14 cellular contexts compared by ENCODE assay signal in genomic region chr21:46424621-46425020, GRCh38. TPM values are rescaled to one million over a fixed set of nuclear protein-coding genes. Genes with fewer than 3 reads are reported as not detected.
DNase-seq lines count a peak whose midpoint lies in the region; ATAC-seq and TF ChIP-seq lines count a peak whose summit lies in the region.
"Had no signal": no experiment of that assay in that cellular context is flagged by ENCODE, and none has a peak within 500 bp of the region (broad histone marks: within the 10 kb centered on the region; RNA-seq: fewer than 3 reads in every experiment).

No MANE protein-coding gene starts in this region.

- H3K36me3 ChIP-seq in CD8-positive, alpha-beta memory T cell (ENCODE audit: insufficient read depth, low read length) = peaks cover 4% of the 10 kb centered on the region
- H3K36me3 ChIP-seq in adrenal gland (replicated peaks in 1 of 2) = peaks cover 0 to 25% of the 10 kb centered on the region in 2 donors

- POLR2A ChIA-PET in CD8-positive, alpha-beta memory T cell (lab: Charles Lee) = interaction anchor here (1.0 to 2.7 kb wide), 4 partner anchors 32 to 139 kb away, joined by 3 to 12 read pairs (median 6); partner anchors contain the start of genes DIP2A and YBEY
- POLR2A ChIA-PET in activated naive CD8-positive, alpha-beta T cell treated with anti-CD3 and anti-CD28 coated beads, Interleukin-2, amount 10 ng/mL, durations not matched to agents 7 days and 5 days (lab: Charles Lee) = interaction anchor here (0.8 to 4.2 kb wide), 14 partner anchors 8 to 282 kb away, joined by 3 to 32 read pairs (median 8); partner anchors contain the start of genes C21orf58, DIP2A, PCNT and PRMT2

- H3K4me3 Mint-ChIP-seq in CD8-positive, alpha-beta memory T cell = peak overlapping the region; percentile 51 to 91 (median 86)
- H3K4me3 Mint-ChIP-seq in activated naive CD8-positive, alpha-beta T cell treated with anti-CD3 and anti-CD28 coated beads, Interleukin-2, amount 10 ng/mL, durations not matched to agents 7 days and 5 days = peak overlapping the region; percentile 83
- H3K4me3 Mint-ChIP-seq in natural killer cell = peak overlapping the region; percentile 83

- no peak for TF ChIP-seq POLR2A in adrenal gland (IDR thresholded peaks at IDR 0.05)

- H3K27me3 ChIP-seq in CD8-positive, alpha-beta memory T cell (ENCODE audit: insufficient read depth, low read length, poor library complexity, severe bottlenecking) = no peaks in the 10 kb centered on the region
- no peaks in the 10 kb centered on the region for H3K27me3 ChIP-seq in adrenal gland
- H3K27me3 ChIP-seq: esophagus squamous epithelium, heart right ventricle had no signal

- peak; percentile 37 for ATAC-seq in activated naive CD8-positive, alpha-beta T cell treated with anti-CD3 and anti-CD28 coated beads, Interleukin-2, amount 10 ng/mL, durations not matched to agents 7 days and 5 days (ENCODE audit: low read depth)
- ATAC-seq in natural killer cell = peak; percentile 46 to 76 (median 62)
- ATAC-seq: heart right ventricle had no signal

- no peak for TF ChIP-seq CTCF in natural killer cell (IDR thresholded peaks at IDR 0.05)
- no peak for TF ChIP-seq CTCF in adrenal gland (IDR thresholded peaks at IDR 0.05)

- H3K36me3 Mint-ChIP-seq in CD8-positive, alpha-beta memory T cell = peaks cover 3 to 45% (median 4%) of the 10 kb centered on the region in 3 donors
- peaks cover 12% of the 10 kb centered on the region for H3K36me3 Mint-ChIP-seq in activated naive CD8-positive, alpha-beta T cell treated with anti-CD3 and anti-CD28 coated beads, Interleukin-2, amount 10 ng/mL, durations not matched to agents 7 days and 5 days
- peaks cover 8% of the 10 kb centered on the region for H3K36me3 Mint-ChIP-seq in natural killer cell

- peak overlapping the region; percentile 95 for H3K27ac ChIP-seq in CD8-positive, alpha-beta memory T cell (ENCODE audit: low read depth, low read length)
- H3K27ac ChIP-seq in adrenal gland = no peak overlapping the region
- H3K27ac ChIP-seq: coronary artery had no signal

- H3K27ac Mint-ChIP-seq in CD8-positive, alpha-beta memory T cell = peak overlapping the region; percentile 93 to 100 (median 99)
- H3K27ac Mint-ChIP-seq in activated naive CD8-positive, alpha-beta T cell treated with anti-CD3 and anti-CD28 coated beads, Interleukin-2, amount 10 ng/mL, durations not matched to agents 7 days and 5 days = peak overlapping the region; percentile 97
- peak overlapping the region; percentile 95 to 98 for H3K27ac Mint-ChIP-seq in natural killer cell

- peaks cover 22 to 49% (median 30%) of the 10 kb centered on the region in 3 donors for H3K4me1 Mint-ChIP-seq in CD8-positive, alpha-beta memory T cell
- H3K4me1 Mint-ChIP-seq in activated naive CD8-positive, alpha-beta T cell treated with anti-CD3 and anti-CD28 coated beads, Interleukin-2, amount 10 ng/mL, durations not matched to agents 7 days and 5 days = peaks cover 21% of the 10 kb centered on the region
- H3K4me1 Mint-ChIP-seq in natural killer cell = peaks cover 20 to 32% of the 10 kb centered on the region in 2 donors

- H3K27me3 Mint-ChIP-seq in CD8-positive, alpha-beta memory T cell = peaks cover 0 to 1% of the 10 kb centered on the region in 2 donors
- H3K27me3 Mint-ChIP-seq in activated naive CD8-positive, alpha-beta T cell treated with anti-CD3 and anti-CD28 coated beads, Interleukin-2, amount 10 ng/mL, durations not matched to agents 7 days and 5 days = no peaks in the 10 kb centered on the region
- no peaks in the 10 kb centered on the region for H3K27me3 Mint-ChIP-seq in natural killer cell (ENCODE audit: low read depth in 2 of 2)

- peaks cover 37% of the 10 kb centered on the region for H3K4me1 ChIP-seq in CD8-positive, alpha-beta memory T cell (ENCODE audit: insufficient read depth, low read length)
- no peaks in the 10 kb centered on the region for H3K4me1 ChIP-seq in adrenal gland (replicated peaks in 1 of 2)
- H3K4me1 ChIP-seq: esophagus squamous epithelium, heart right ventricle had no signal

- DNase-seq in CD8-positive, alpha-beta memory T cell = peak; percentile 50 to 81 (median 77)
- DNase-seq in Jurkat, Clone E6-1 (ENCODE audit: low read depth, low spot score) = peak; percentile 65
- DNase-seq in activated naive CD8-positive, alpha-beta T cell treated with anti-CD3 and anti-CD28 coated beads, Interleukin-2, amount 10 ng/mL, durations not matched to agents 7 days and 5 days = peak; percentile 67
- DNase-seq in natural killer cell (peak; percentile 58), adrenal gland (no peak), NCI-H69 (lab: John Stamatoyannopoulos, UW) (no peak), Kasumi-1 (lab: John Stamatoyannopoulos, UW) (no peak)
- DNase-seq: activated CD4-positive, alpha-beta T cell treated with anti-CD3 and anti-CD28 coated beads, Interleukin-2, amount 50 U/mL, for 1 hour; C1 segment of cervical spinal cord; esophagus squamous epithelium; heart right ventricle; NCI-H1048; T1000 had no signal

- CTCF ChIA-PET in CD8-positive, alpha-beta memory T cell (lab: Charles Lee) = interaction anchor here (0.7 to 2.9 kb wide), 5 partner anchors 10 to 198 kb away, joined by 3 to 10 read pairs (median 5); a partner anchor contains a TSS

- intact Hi-C loops in natural killer cell (cut with micrococcal nuclease) (loop anchor here (1.0 to 5.0 kb wide), 4 partner anchors 14 to 102 kb away; partner anchors contain the start of genes C21orf58, DIP2A and PCNT), adrenal gland (cut with DNase I) (no loop called here)

- WGBS in adrenal gland, 4 donors = 90 to 94% (median 91%) methylated on average over 13 to 14 of the region's 14 CpGs

- peak overlapping the region; percentile 64 for H3K4me3 ChIP-seq in CD8-positive, alpha-beta memory T cell (ENCODE audit: low read length)
- H3K4me3 ChIP-seq in Jurkat, Clone E6-1 (ENCODE audit: low read length) = peak overlapping the region; percentile 36
- no peak overlapping the region for H3K4me3 ChIP-seq in adrenal gland
- H3K4me3 ChIP-seq: coronary artery, esophagus squamous epithelium, heart right ventricle had no signal

- H3K9me3 ChIP-seq in CD8-positive, alpha-beta memory T cell (ENCODE audit: low read length) = no peaks in the 10 kb centered on the region
- no peaks in the 10 kb centered on the region for H3K9me3 ChIP-seq in adrenal gland (replicated peaks in 1 of 3)
- H3K9me3 ChIP-seq: esophagus squamous epithelium, heart right ventricle had no signal

- H3K9me3 Mint-ChIP-seq in CD8-positive, alpha-beta memory T cell = peaks cover 0 to 2% (median 0%) of the 10 kb centered on the region in 5 donors
- H3K9me3 Mint-ChIP-seq in activated naive CD8-positive, alpha-beta T cell treated with anti-CD3 and anti-CD28 coated beads, Interleukin-2, amount 10 ng/mL, durations not matched to agents 7 days and 5 days = no peaks in the 10 kb centered on the region
- no peaks in the 10 kb centered on the region for H3K9me3 Mint-ChIP-seq in natural killer cell

RNA-seq across cellular contexts. Expression of gene DIP2A, which starts 34.1 kb away (rescaled TPM):
- 10 to 100 TPM; 29.7 to 29.9 TPM for total RNA-seq in CD8-positive, alpha-beta memory T cell
- 32.6 TPM for polyA plus RNA-seq in CD8-positive, alpha-beta memory T cell
- polyA plus RNA-seq in Jurkat, Clone E6-1 (2012; ENCODE audit: insufficient read depth, insufficient read length) = 29.6 TPM
- total RNA-seq in activated naive CD8-positive, alpha-beta T cell treated with anti-CD3 and anti-CD28 coated beads, Interleukin-2, amount 10 ng/mL, durations not matched to agents 7 days and 5 days = 10 to 100 TPM; 78.7 to 78.8 TPM
- total RNA-seq in natural killer cell (100 to 1,000 TPM; 166 to 308 (median 170) TPM), adrenal gland (10 to 100 TPM; 22.0 to 60.3 (median 35.4) TPM)
- 10 to 100 TPM; 26.2 to 61.7 (median 45.5) TPM for polyA plus RNA-seq in adrenal gland

Comparison
In these comparisons a context has a peak if more than half of its experiments do, and no peak if none do; other contexts are left out.
1. DNase-seq: peak in CD8-positive, alpha-beta memory T cell (5 of 5), Jurkat, Clone E6-1 (single experiment), activated naive CD8-positive, alpha-beta T cell treated with anti-CD3 and anti-CD28 coated beads, Interleukin-2, amount 10 ng/mL, durations not matched to agents 7 days and 5 days (single experiment) and natural killer cell (single experiment); none in adrenal gland (0 of 7), NCI-H69 (single experiment) and Kasumi-1 (0 of 2).
2. H3K4me3 ChIP-seq: peak in CD8-positive, alpha-beta memory T cell (single experiment) and Jurkat, Clone E6-1 (single experiment); none in adrenal gland (0 of 4).
3. Peak in every context shown above with its lines, with median percentiles within 50 percentile points of each other: H3K27ac Mint-ChIP-seq and H3K4me3 Mint-ChIP-seq.